2 cellular contexts compared by ENCODE assay signal in genomic region chr1:29272171-29272907, GRCh38.
TF ChIP-seq lines count a peak whose summit lies in the region.

No MANE protein-coding gene starts in this region.

TF ChIP-seq in HCT116, 20 proteins besides CTCF, POLR2A, EP300 and RAD21 (continued from another document):
- no peak for TF ChIP-seq ZNF274 (IDR thresholded peaks at IDR 0.05; ENCODE audit: low read depth, low read length)

TF ChIP-seq in SK-N-SH, 30 proteins besides CTCF, POLR2A, EP300 and RAD21 (continued from another document):
- no peak for TF ChIP-seq RXRA (IDR thresholded peaks at IDR 0.05; ENCODE audit: borderline replicate concordance, low read depth)
- TF ChIP-seq TCF12 (IDR thresholded peaks at IDR 0.05): no peak
- no peak for TF ChIP-seq PBX3 (IDR thresholded peaks at IDR 0.05)
- no peak for TF ChIP-seq YY1 (IDR thresholded peaks at IDR 0.05; ENCODE audit: low read depth)
- TF ChIP-seq NRF1 (IDR thresholded peaks at IDR 0.05; ENCODE audit: low read depth, low read length): no peak
- TF ChIP-seq TAF1 (IDR thresholded peaks at IDR 0.05; ENCODE audit: borderline replicate concordance, low read depth, low read length): no peak
- TF ChIP-seq IRF3 (IDR thresholded peaks at IDR 0.05; ENCODE audit: low read depth, low read length): no peak
- TF ChIP-seq USF1 (IDR thresholded peaks at IDR 0.05; ENCODE audit: borderline replicate concordance, low read depth): no peak
- TF ChIP-seq TEAD4 (IDR thresholded peaks at IDR 0.05; ENCODE audit: borderline replicate concordance, insufficient read depth): no peak
